In genomic region chr5:178113141-178113787, GRCh38 we compare ENCODE assay signal across 8 cellular contexts. TPM values are rescaled to one million over a fixed set of nuclear protein-coding genes. Genes with fewer than 3 reads are reported as not detected.
DNase-seq lines count a peak whose midpoint lies in the region; ATAC-seq and TF ChIP-seq lines count a peak whose summit lies in the region.

TSS of gene N4BP3 (plus strand) at chr5:178113532. CDS start at chr5:178119584, 6,052 bp downstream.

- peaks cover 12% of the 10 kb centered on the region for H3K27me3 Mint-ChIP-seq in neural progenitor cell (ENCODE audit: insufficient read depth, low read depth)

- H3K4me3 Mint-ChIP-seq in neural progenitor cell, result peak within 1 kb of the TSS; percentile 95

- TF ChIP-seq CTCF in neural progenitor cell (IDR thresholded peaks at IDR 0.05) (peak; percentile 32), thoracic aorta (IDR thresholded peaks at IDR 0.05) (no peak)

- no peak within 1 kb of the TSS for H3K9ac ChIP-seq in neural progenitor cell

- DNase-seq in NCI-H524 (lab: John Stamatoyannopoulos, UW) (peak; percentile 45), NCI-H524 treated with DMSO at 0.1 percent for 48 hours (lab: John Stamatoyannopoulos, UW) (no peak), NCI-H345 treated with DMSO at 0.1 percent for 48 hours (lab: John Stamatoyannopoulos, UW; ENCODE audit: unreplicated experiment) (peak; percentile 31), epithelial cell of prostate (ENCODE audit: low read depth, low spot score) (no peak), neural progenitor cell (ENCODE audit: low spot score) (peak; percentile 96), thoracic aorta (ENCODE audit: low spot score) (no peak)
- DNase-seq in activated CD8-positive, alpha-beta memory T cell treated with anti-CD3 and anti-CD28 coated beads, Interleukin-2, amount 50 U/mL, for 24 hours (ENCODE audit: extremely low read depth), result peak; percentile 49

- H3K36me3 ChIP-seq in neural progenitor cell (no peaks in the 10 kb centered on the region), thoracic aorta (no peaks in the 10 kb centered on the region)

- H3K4me3 ChIP-seq in neural progenitor cell, result peak within 1 kb of the TSS; percentile 77
- peak within 1 kb of the TSS; percentile 62 for H3K4me3 ChIP-seq in thoracic aorta

- peak within 1 kb of the TSS; percentile 83 for H3K27ac Mint-ChIP-seq in neural progenitor cell

- ATAC-seq in HG02852 (IDR thresholded peaks at IDR 0.05; ENCODE audit: unreplicated experiment) (peak; percentile 60), thoracic aorta (ENCODE audit: insufficient number of reproducible peaks, low FRiP score, low read depth) (no peak)

- no peaks in the 10 kb centered on the region for H3K36me3 Mint-ChIP-seq in neural progenitor cell

- H3K4me2 ChIP-seq in neural progenitor cell, result peak within 1 kb of the TSS; percentile 99

- H3K9me3 ChIP-seq in neural progenitor cell (ENCODE audit: low read depth) (no peaks in the 10 kb centered on the region), thoracic aorta (no peaks in the 10 kb centered on the region)

- peaks cover 49% of the 10 kb centered on the region for H3F3A ChIP-seq in neural progenitor cell (ENCODE audit: low read depth)

- no peaks in the 10 kb centered on the region for H3K9me3 Mint-ChIP-seq in neural progenitor cell

- H2AFZ ChIP-seq in neural progenitor cell (replicated peaks), result peak within 1 kb of the TSS; percentile 84

- H3K4me1 ChIP-seq in neural progenitor cell (peaks cover 30% of the 10 kb centered on the region), thoracic aorta (ENCODE audit: control insufficient read depth in 1 of 2, low read depth in 2 of 2) (peaks cover 0 to 12% of the 10 kb centered on the region in 2 donors)

- H3K27me3 ChIP-seq in neural progenitor cell (peaks cover 12% of the 10 kb centered on the region), thoracic aorta (replicated peaks; ENCODE audit: insufficient read depth) (no peaks in the 10 kb centered on the region)

- H3K79me2 ChIP-seq in neural progenitor cell (ENCODE audit: low read depth), result peaks cover 40% of the 10 kb centered on the region

- peak within 1 kb of the TSS; percentile 49 for H3K27ac ChIP-seq in epithelial cell of prostate
- no peak within 1 kb of the TSS for H3K27ac ChIP-seq in neural progenitor cell
- no peak within 1 kb of the TSS for H3K27ac ChIP-seq in thoracic aorta

- peaks cover 38% of the 10 kb centered on the region for H3K4me1 Mint-ChIP-seq in neural progenitor cell

- H4K20me1 ChIP-seq in neural progenitor cell (ENCODE audit: low read depth), result peaks cover 28% of the 10 kb centered on the region

RNA-seq across cellular contexts. Expression of gene N4BP3, which starts in this region (rescaled TPM):
- total RNA-seq in neural progenitor cell (ENCODE audit: low replicate concordance), result 4.1 and 12.8 TPM in 2 replicates
- total RNA-seq in thoracic aorta, result under 1 TPM in 1 of 2 donors, not detected in 1; 0.07 TPM

Comparison
In these comparisons a context has a peak if more than half of its experiments do, and no peak if none do; other contexts are left out.
1. DNase-seq: peak in NCI-H524 (2 of 2), NCI-H345 treated with DMSO at 0.1 percent for 48 hours (single experiment), activated CD8-positive, alpha-beta memory T cell treated with anti-CD3 and anti-CD28 coated beads, Interleukin-2, amount 50 U/mL, for 24 hours (single experiment) and neural progenitor cell (single experiment); none in NCI-H524 treated with DMSO at 0.1 percent for 48 hours (single experiment), epithelial cell of prostate (single experiment) and thoracic aorta (single experiment).